In genomic region chr5:110262754-110263153, GRCh38 we compare ENCODE assay signal across 18 cellular contexts.
A peak's percentile ranks its signal among the peaks of the same experiment; 100 is the strongest.
DNase-seq lines count a peak whose midpoint lies in the region; ATAC-seq, FAIRE-seq and TF ChIP-seq lines count a peak whose summit lies in the region.
"Had no signal": no experiment of that assay in that cellular context is flagged by ENCODE, and none has a peak within 500 bp of the region (broad histone marks: within the 10 kb centered on the region; RNA-seq: fewer than 3 reads in every experiment).

No MANE protein-coding gene starts in this region.

- H3K27ac Mint-ChIP-seq in astrocyte (ENCODE audit: unreplicated experiment), result no peak overlapping the region

- no peaks in the 10 kb centered on the region for H3K27me3 ChIP-seq in heart left ventricle
- no peaks in the 10 kb centered on the region for H3K27me3 ChIP-seq in astrocyte (ENCODE audit: insufficient read depth, low read length)
- H3K27me3 ChIP-seq in aorta (ENCODE audit: control insufficient read depth in 1 of 2, insufficient read depth in 2 of 2, low read length in 1 of 2), result no peaks in the 10 kb centered on the region
- H3K27me3 ChIP-seq: SJCRH30 had no signal

- ATAC-seq in Right ventricle myocardium superior (ENCODE audit: poor library complexity), result peak; percentile 29
- no peak for ATAC-seq in heart left ventricle
- peak; percentile 80 for ATAC-seq in aorta (ENCODE audit: low FRiP score)

- H3K9ac ChIP-seq in astrocyte (ENCODE audit: low read length), result no peak overlapping the region

- no peaks in the 10 kb centered on the region for H3K27me3 Mint-ChIP-seq in astrocyte (ENCODE audit: low read depth, unreplicated experiment)

- no peaks in the 10 kb centered on the region for H4K20me1 ChIP-seq in astrocyte (ENCODE audit: insufficient read depth, low read length)

- no peak for TF ChIP-seq POLR2A in heart left ventricle (IDR thresholded peaks at IDR 0.05)

- no peaks in the 10 kb centered on the region for H3K79me2 ChIP-seq in astrocyte (ENCODE audit: insufficient read depth, low read length)

- H3K36me3 ChIP-seq in heart left ventricle, result no peaks in the 10 kb centered on the region
- no peaks in the 10 kb centered on the region for H3K36me3 ChIP-seq in astrocyte (ENCODE audit: insufficient read depth, low read length)
- H3K36me3 ChIP-seq in aorta (ENCODE audit: control insufficient read depth in 1 of 2, insufficient read depth in 2 of 2, low read length in 1 of 2), result no peaks in the 10 kb centered on the region
- H3K36me3 ChIP-seq: SJCRH30 had no signal

- DNase-seq in Right ventricle myocardium superior (no peak), heart left ventricle (no peak), astrocyte (ENCODE audit: low read depth) (peak; percentile 59), fibroblast of villous mesenchyme (ENCODE audit: low read depth) (peak; percentile 51), aorta (no peak), GM13976 (ENCODE audit: low spot score) (no peak), cerebellum (ENCODE audit: low spot score) (no peak)
- no peak for DNase-seq in stimulated activated CD4-positive, alpha-beta T cell treated with anti-CD3 and anti-CD28 coated beads, Interleukin-15, amount 100 ng/mL, for 24 hours
- DNase-seq: COR-L47, DMS153, EL, HCEC 1CT, NCI-H187 treated with DMSO at 0.1 percent for 48 hours, NCI-H446, NCI-H69, SJCRH30 had no signal

- no peaks in the 10 kb centered on the region for H3K9me3 Mint-ChIP-seq in astrocyte (ENCODE audit: unreplicated experiment)

- intact Hi-C loops in Right ventricle myocardium superior (cut with DNase I), result no loop called here
- intact Hi-C loops in heart left ventricle (cut with DNase I), result no loop called here
- intact Hi-C loops in aorta (cut with DNase I), result loop anchor here in 1 of 2 donors (10.0 kb wide), 2 partner anchors 178 to 568 kb away; no protein-coding TSS in a partner anchor

- H3K27ac ChIP-seq in heart left ventricle, result no peak overlapping the region
- no peak overlapping the region for H3K27ac ChIP-seq in astrocyte (ENCODE audit: low read depth, low read length)
- H3K27ac ChIP-seq in aorta (ENCODE audit: low read depth in 1 of 2, low read length in 2 of 2), result peak overlapping the region in 1 of 2 donors; percentile 76
- H3K27ac ChIP-seq: C4-2B, SJCRH30 had no signal

- peak; percentile 39 for FAIRE-seq in astrocyte (lab: Jason Lieb, UNC)
- FAIRE-seq: A204.1 had no signal

- H3K9me3 ChIP-seq in heart left ventricle (peaks cover 0 to 4% (median 0%) of the 10 kb centered on the region in 12 donors), astrocyte (ENCODE audit: insufficient read depth, low read depth, low read length) (no peaks in the 10 kb centered on the region), aorta (ENCODE audit: control insufficient read depth, low read length) (no peaks in the 10 kb centered on the region)
- H3K9me3 ChIP-seq: SJCRH30 had no signal

- H3K4me3 Mint-ChIP-seq in astrocyte (ENCODE audit: unreplicated experiment), result no peak overlapping the region

- in situ Hi-C loops in GM13976 (cut with MboI; ENCODE audit: low sequenced_read_pairs, unreplicated experiment), result no loop called here

- TF ChIP-seq CTCF in heart left ventricle (IDR thresholded peaks at IDR 0.05) (no peak), astrocyte (IDR thresholded peaks at IDR 0.05; ENCODE audit: insufficient read depth, low read depth, low read length) (no peak), fibroblast of villous mesenchyme (IDR thresholded peaks at IDR 0.05; ENCODE audit: insufficient read depth, low read depth, low read length) (no peak), GM13976 (IDR thresholded peaks at IDR 0.05; ENCODE audit: borderline replicate concordance, control extremely low read depth, extremely low read depth, insufficient read depth, missing control alignments) (no peak)

- no peaks in the 10 kb centered on the region for H3K36me3 Mint-ChIP-seq in astrocyte (ENCODE audit: low read depth, unreplicated experiment)

- peaks cover 9% of the 10 kb centered on the region for H3K4me1 Mint-ChIP-seq in astrocyte (ENCODE audit: low read depth, unreplicated experiment)

- H3K4me3 ChIP-seq in heart left ventricle (no peak overlapping the region), astrocyte (ENCODE audit: insufficient read depth, low read depth, low read length) (no peak overlapping the region), fibroblast of villous mesenchyme (ENCODE audit: low read depth, low read length) (no peak overlapping the region), aorta (ENCODE audit: low read length in 2 of 2) (no peak overlapping the region)
- H3K4me3 ChIP-seq: SJCRH30 had no signal

- H3K4me2 ChIP-seq in astrocyte (ENCODE audit: low read length), result no peak overlapping the region

- no peaks in the 10 kb centered on the region for H3K4me1 ChIP-seq in heart left ventricle
- peaks cover 8% of the 10 kb centered on the region for H3K4me1 ChIP-seq in astrocyte (ENCODE audit: insufficient read depth, low read length)
- peaks cover 0 to 4% of the 10 kb centered on the region in 2 donors for H3K4me1 ChIP-seq in aorta (ENCODE audit: control insufficient read depth in 1 of 2, insufficient read depth in 2 of 2, low read length in 2 of 2)
- H3K4me1 ChIP-seq: SJCRH30 had no signal

- no peak overlapping the region for H2AFZ ChIP-seq in astrocyte (ENCODE audit: low read depth, low read length)

Comparison
In these comparisons a context has a peak if more than half of its experiments do, and no peak if none do; other contexts are left out.
1. ATAC-seq: peak in Right ventricle myocardium superior (single experiment) and aorta (single experiment); none in heart left ventricle (0 of 4).
2. DNase-seq: peak in astrocyte (single experiment) and fibroblast of villous mesenchyme (single experiment); none in Right ventricle myocardium superior (single experiment), heart left ventricle (0 of 5), aorta (0 of 2), GM13976 (single experiment), stimulated activated CD4-positive, alpha-beta T cell treated with anti-CD3 and anti-CD28 coated beads, Interleukin-15, amount 100 ng/mL, for 24 hours (single experiment) and cerebellum (single experiment).